1 cellular context compared by ENCODE assay signal in the genomic region with DNA sequence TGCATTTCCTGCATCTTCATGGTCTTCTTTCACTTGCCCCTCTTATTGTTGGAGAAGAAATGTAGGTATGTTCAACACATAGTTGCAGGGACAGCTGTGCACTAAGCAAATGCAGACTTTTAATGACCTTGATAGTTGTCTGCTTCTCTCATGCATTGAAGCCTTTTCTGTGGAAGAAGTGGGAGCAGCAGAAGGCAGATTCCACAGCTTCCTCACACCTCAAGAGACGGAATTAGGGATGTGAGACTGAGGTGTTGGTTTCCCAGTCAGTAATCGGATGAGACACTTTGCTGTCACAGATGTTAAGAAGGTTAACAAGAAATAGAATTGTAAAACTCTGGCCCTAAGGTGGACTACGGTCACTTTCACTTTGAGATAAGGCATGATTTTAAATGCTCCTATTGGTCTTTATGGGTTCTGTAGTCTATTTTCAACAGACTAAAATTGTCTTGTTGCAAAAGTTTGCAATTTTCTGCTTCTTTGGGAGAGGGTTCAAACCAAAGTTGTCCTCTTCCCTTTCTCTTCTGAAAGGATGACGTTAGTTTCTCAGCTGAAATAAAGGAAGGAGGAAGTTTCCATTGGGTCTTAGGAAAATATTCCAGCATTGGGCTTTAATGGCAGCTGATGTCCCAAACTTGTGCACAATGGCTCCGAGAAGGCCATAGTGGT.
TF ChIP-seq lines count a peak whose summit lies in the region.

No MANE protein-coding gene starts in this region.

TF ChIP-seq in IMR-90, 13 proteins besides CTCF, POLR2A, EP300 and RAD21 (continued from another document):
- TF ChIP-seq, protein P1, sequence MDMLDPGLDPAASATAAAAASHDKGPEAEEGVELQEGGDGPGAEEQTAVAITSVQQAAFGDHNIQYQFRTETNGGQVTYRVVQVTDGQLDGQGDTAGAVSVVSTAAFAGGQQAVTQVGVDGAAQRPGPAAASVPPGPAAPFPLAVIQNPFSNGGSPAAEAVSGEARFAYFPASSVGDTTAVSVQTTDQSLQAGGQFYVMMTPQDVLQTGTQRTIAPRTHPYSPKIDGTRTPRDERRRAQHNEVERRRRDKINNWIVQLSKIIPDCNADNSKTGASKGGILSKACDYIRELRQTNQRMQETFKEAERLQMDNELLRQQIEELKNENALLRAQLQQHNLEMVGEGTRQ (IDR thresholded peaks at IDR 0.05; ENCODE audit: low read depth, low read length): no peak
- TF ChIP-seq CHD1 (IDR thresholded peaks at IDR 0.05; ENCODE audit: low read depth, low read length) (no peak), CEBPB (IDR thresholded peaks at IDR 0.05; ENCODE audit: low read depth, low read length) (no peak), RFX5 (IDR thresholded peaks at IDR 0.05; ENCODE audit: low read depth, low read length) (no peak), MAZ (IDR thresholded peaks at IDR 0.05; ENCODE audit: borderline replicate concordance, low read depth, low read length) (no peak), MAFK (IDR thresholded peaks at IDR 0.05; ENCODE audit: low read depth, low read length) (no peak), SMC3 (IDR thresholded peaks at IDR 0.05; ENCODE audit: low read depth, low read length) (no peak)
- TF ChIP-seq, protein P2, sequence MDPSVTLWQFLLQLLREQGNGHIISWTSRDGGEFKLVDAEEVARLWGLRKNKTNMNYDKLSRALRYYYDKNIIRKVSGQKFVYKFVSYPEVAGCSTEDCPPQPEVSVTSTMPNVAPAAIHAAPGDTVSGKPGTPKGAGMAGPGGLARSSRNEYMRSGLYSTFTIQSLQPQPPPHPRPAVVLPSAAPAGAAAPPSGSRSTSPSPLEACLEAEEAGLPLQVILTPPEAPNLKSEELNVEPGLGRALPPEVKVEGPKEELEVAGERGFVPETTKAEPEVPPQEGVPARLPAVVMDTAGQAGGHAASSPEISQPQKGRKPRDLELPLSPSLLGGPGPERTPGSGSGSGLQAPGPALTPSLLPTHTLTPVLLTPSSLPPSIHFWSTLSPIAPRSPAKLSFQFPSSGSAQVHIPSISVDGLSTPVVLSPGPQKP (IDR thresholded peaks at IDR 0.05; ENCODE audit: borderline replicate concordance, low read depth, low read length): no peak
